8 cellular contexts compared by ENCODE assay signal in the genomic region with DNA sequence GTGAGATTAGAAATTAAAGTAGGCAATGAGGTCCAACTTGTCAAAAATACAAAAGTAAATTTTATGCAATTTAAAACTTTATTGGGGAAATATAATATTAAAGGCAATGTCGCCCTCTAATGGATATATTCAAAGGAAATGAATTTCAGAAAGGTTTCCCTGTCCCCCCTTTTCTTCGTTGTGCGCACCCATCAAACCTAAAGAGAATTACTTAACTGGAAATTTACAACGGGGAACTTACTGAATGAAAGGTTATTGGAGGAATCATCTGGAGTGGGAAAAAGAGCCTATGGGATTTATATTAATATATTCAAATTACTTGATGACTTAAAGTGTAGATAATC. TPM values are rescaled to one million over a fixed set of nuclear protein-coding genes. Genes with fewer than 3 reads are reported as not detected.
A peak's percentile ranks its signal among the peaks of the same experiment; 100 is the strongest.
DNase-seq lines count a peak whose midpoint lies in the region; ATAC-seq and TF ChIP-seq lines count a peak whose summit lies in the region.

No MANE protein-coding gene starts in this region.

- intact Hi-C loops in CD4-positive, alpha-beta T cell (cut with DNase I, micrococcal nuclease) = loop anchor here (1.0 to 10.0 kb wide), 10 partner anchors 107 to 1777 kb away; a partner anchor contains a TSS

- H3K27ac ChIP-seq in CD4-positive, alpha-beta T cell (ENCODE audit: low read depth, low read length) = no peak overlapping the region

- peak overlapping the region; percentile 91 for H3K4me3 Mint-ChIP-seq in CD4-positive, alpha-beta T cell
- H3K4me3 Mint-ChIP-seq in chondrocyte (ENCODE audit: unreplicated experiment) (peak overlapping the region; percentile 70), nephron progenitor cell (peak overlapping the region; percentile 82)

- H3K27ac Mint-ChIP-seq in CD4-positive, alpha-beta T cell = peak overlapping the region; percentile 42
- H3K27ac Mint-ChIP-seq in chondrocyte (ENCODE audit: unreplicated experiment) (no peak overlapping the region), nephron progenitor cell (no peak overlapping the region)

- TF ChIP-seq CTCF in CD4-positive, alpha-beta T cell (IDR thresholded peaks at IDR 0.05) = peak; percentile 47
- TF ChIP-seq CTCF in chondrocyte (IDR thresholded peaks at IDR 0.05) (peak; percentile 63), nephron progenitor cell (IDR thresholded peaks at IDR 0.05) (peak; percentile 56)

- DNase-seq in CD4-positive, alpha-beta T cell = no peak
- DNase-seq in KG1 (lab: John Stamatoyannopoulos, UW) (peak; percentile 87), chondrocyte (ENCODE audit: low spot score) (no peak), nephron progenitor cell (no peak), NCI-H1694 (lab: John Stamatoyannopoulos, UW) (no peak), NCI-H128 (lab: John Stamatoyannopoulos, UW; ENCODE audit: unreplicated experiment) (no peak)
- DNase-seq in stimulated activated CD4-positive, alpha-beta T cell treated with anti-CD3 and anti-CD28 coated beads, Interleukin-2, amount 100 ng/mL, for 48 hours = no peak

- POLR2A ChIA-PET in CD4-positive, alpha-beta T cell (lab: Charles Lee) = no interaction called here

- no peaks in the 10 kb centered on the region for H3K9me3 Mint-ChIP-seq in CD4-positive, alpha-beta T cell
- H3K9me3 Mint-ChIP-seq in chondrocyte (ENCODE audit: low read depth) = no peaks in the 10 kb centered on the region
- no peaks in the 10 kb centered on the region for H3K9me3 Mint-ChIP-seq in nephron progenitor cell

- no peak for ATAC-seq in CD4-positive, alpha-beta T cell (ENCODE audit: poor library complexity)
- ATAC-seq in HG03196 (IDR thresholded peaks at IDR 0.05; ENCODE audit: unreplicated experiment) = no peak

- no peaks in the 10 kb centered on the region for H3K36me3 Mint-ChIP-seq in CD4-positive, alpha-beta T cell (ENCODE audit: low read depth)
- no peaks in the 10 kb centered on the region for H3K36me3 Mint-ChIP-seq in chondrocyte (ENCODE audit: low read depth)
- H3K36me3 Mint-ChIP-seq in nephron progenitor cell (ENCODE audit: low read depth) = no peaks in the 10 kb centered on the region

- peaks cover 43% of the 10 kb centered on the region for H3K27me3 Mint-ChIP-seq in CD4-positive, alpha-beta T cell
- H3K27me3 Mint-ChIP-seq in chondrocyte (ENCODE audit: low read depth) (peaks cover 15% of the 10 kb centered on the region), nephron progenitor cell (ENCODE audit: low read depth, poor library complexity) (peaks cover 74% of the 10 kb centered on the region)

- H3K9me3 ChIP-seq in CD4-positive, alpha-beta T cell (ENCODE audit: control insufficient read depth, low read length) = no peaks in the 10 kb centered on the region

- H3K4me1 Mint-ChIP-seq in CD4-positive, alpha-beta T cell (ENCODE audit: low read depth) = peaks cover 21% of the 10 kb centered on the region
- H3K4me1 Mint-ChIP-seq in chondrocyte (ENCODE audit: low read depth) (peaks cover 33% of the 10 kb centered on the region), nephron progenitor cell (peaks cover 42% of the 10 kb centered on the region)

- peaks cover 28% of the 10 kb centered on the region for H3K27me3 ChIP-seq in CD4-positive, alpha-beta T cell (ENCODE audit: control insufficient read depth, insufficient read depth, low read length)

- CTCF ChIA-PET in CD4-positive, alpha-beta T cell (lab: Charles Lee) = interaction anchor here (2.1 kb wide), 1 partner anchor 185 kb away, joined by 9 read pairs; no protein-coding TSS in a partner anchor

RNA-seq across cellular contexts. Expression of a gene that starts 1.7 kb away (rescaled TPM):
- 1 to 10 TPM in 1 of 2 experiments, under 1 TPM in 1; 0.88 to 1.0 TPM for total RNA-seq in CD4-positive, alpha-beta T cell
- 2.2 to 3.1 TPM (median 3.1 TPM) in 3 replicates for total RNA-seq in chondrocyte
